Comparison of ENCODE assay signal across 1 cellular context in genomic region chr4:76301775-76302162, GRCh38.
TF ChIP-seq lines count a peak whose summit lies in the region.

No MANE protein-coding gene starts in this region.

TF ChIP-seq in GM12878, 131 proteins besides CTCF, POLR2A, EP300 and RAD21:
- TF ChIP-seq MXI1 (IDR thresholded peaks at IDR 0.05; ENCODE audit: low read depth, low read length) (no peak), CBX5 (IDR thresholded peaks at IDR 0.05; ENCODE audit: low read depth) (no peak), HDAC6 (IDR thresholded peaks at IDR 0.05; ENCODE audit: unreplicated experiment) (no peak), ZBED1 (IDR thresholded peaks at IDR 0.05; ENCODE audit: borderline replicate concordance) (no peak; the same call in 1 of the 2 replicates), SPI1 (IDR thresholded peaks at IDR 0.05; ENCODE audit: borderline replicate concordance, insufficient read depth, low read depth, low read length) (no peak), SMARCA5 (IDR thresholded peaks at IDR 0.05) (no peak), FOS (IDR thresholded peaks at IDR 0.05; ENCODE audit: borderline replicate concordance, extremely low read depth, insufficient read length) (no peak), ATF7 (IDR thresholded peaks at IDR 0.05; ENCODE audit: low read depth) (no peak), SP1 (IDR thresholded peaks at IDR 0.05; ENCODE audit: low read depth, low read length) (no peak), ZBTB4 (CRISPR knock-in tag; IDR thresholded peaks at IDR 0.05) (no peak), RAD51 (IDR thresholded peaks at IDR 0.05) (no peak)
- TF ChIP-seq, protein P1, sequence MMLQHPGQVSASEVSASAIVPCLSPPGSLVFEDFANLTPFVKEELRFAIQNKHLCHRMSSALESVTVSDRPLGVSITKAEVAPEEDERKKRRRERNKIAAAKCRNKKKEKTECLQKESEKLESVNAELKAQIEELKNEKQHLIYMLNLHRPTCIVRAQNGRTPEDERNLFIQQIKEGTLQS (IDR thresholded peaks at IDR 0.05; ENCODE audit: borderline replicate concordance, extremely low read depth, low read depth, low read length): no peak
- TF ChIP-seq, protein P2, sequence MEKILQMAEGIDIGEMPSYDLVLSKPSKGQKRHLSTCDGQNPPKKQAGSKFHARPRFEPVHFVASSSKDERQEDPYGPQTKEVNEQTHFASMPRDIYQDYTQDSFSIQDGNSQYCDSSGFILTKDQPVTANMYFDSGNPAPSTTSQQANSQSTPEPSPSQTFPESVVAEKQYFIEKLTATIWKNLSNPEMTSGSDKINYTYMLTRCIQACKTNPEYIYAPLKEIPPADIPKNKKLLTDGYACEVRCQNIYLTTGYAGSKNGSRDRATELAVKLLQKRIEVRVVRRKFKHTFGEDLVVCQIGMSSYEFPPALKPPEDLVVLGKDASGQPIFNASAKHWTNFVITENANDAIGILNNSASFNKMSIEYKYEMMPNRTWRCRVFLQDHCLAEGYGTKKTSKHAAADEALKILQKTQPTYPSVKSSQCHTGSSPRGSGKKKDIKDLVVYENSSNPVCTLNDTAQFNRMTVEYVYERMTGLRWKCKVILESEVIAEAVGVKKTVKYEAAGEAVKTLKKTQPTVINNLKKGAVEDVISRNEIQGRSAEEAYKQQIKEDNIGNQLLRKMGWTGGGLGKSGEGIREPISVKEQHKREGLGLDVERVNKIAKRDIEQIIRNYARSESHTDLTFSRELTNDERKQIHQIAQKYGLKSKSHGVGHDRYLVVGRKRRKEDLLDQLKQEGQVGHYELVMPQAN (conservative IDR thresholded peaks at IDR 0.05): no peak
TF ChIP-seq in GM12878: peak in this region for 0.
